In genomic region chr10:100508691-100509150, GRCh38 we compare ENCODE assay signal across 8 cellular contexts. TPM values are rescaled to one million over a fixed set of nuclear protein-coding genes. Genes with fewer than 3 reads are reported as not detected.
DNase-seq lines count a peak whose midpoint lies in the region; ATAC-seq and TF ChIP-seq lines count a peak whose summit lies in the region.

No MANE protein-coding gene starts in this region.

- H3K79me2 ChIP-seq in HCT116 (ENCODE audit: insufficient read depth, low read length): no peaks in the 10 kb centered on the region

- POLR2A ChIA-PET in HCT116 (lab: Charles Lee): interaction anchor here (1.5 kb wide), 1 partner anchor 27 kb away, joined by 4 read pairs; the partner anchor contains the start of gene HIF1AN

- H3K4me3 ChIP-seq in HCT116 (replicated peaks in 1 of 2; ENCODE audit: low read depth in 1 of 2, low read length in 2 of 2) (no peak overlapping the region), adrenal gland (no peak overlapping the region)

- H3K27me3 ChIP-seq in HCT116 (ENCODE audit: insufficient read depth, low read length) (no peaks in the 10 kb centered on the region), adrenal gland (no peaks in the 10 kb centered on the region)

- 47 to 58% (median 55%) methylated on average over 3 of the region's 3 CpGs for WGBS in adrenal gland, 4 donors

- DNase-seq in DMS 273 (lab: John Stamatoyannopoulos, UW; ENCODE audit: unreplicated experiment): peak; percentile 71
- no peak for DNase-seq in DMS 273 treated with DMSO at 0.1 percent for 48 hours (lab: John Stamatoyannopoulos, UW)
- peak; percentile 46 for DNase-seq in HCT116 (ENCODE audit: low read depth, low spot score)
- peak; percentile 92 for DNase-seq in OCI-M1 (lab: John Stamatoyannopoulos, UW)
- peak in 1 of 7 donors; percentile 14 for DNase-seq in adrenal gland
- peak; percentile 60 for DNase-seq in kidney tubule cell (ENCODE audit: low spot score)

- H4K20me1 ChIP-seq in HCT116 (ENCODE audit: insufficient read depth): no peaks in the 10 kb centered on the region

- no peaks in the 10 kb centered on the region for H3K9me3 ChIP-seq in HCT116 (ENCODE audit: control insufficient read depth in 1 of 2, insufficient read depth in 1 of 2, low read depth in 1 of 2, low read length in 2 of 2)
- H3K9me3 ChIP-seq in adrenal gland (replicated peaks in 1 of 3): no peaks in the 10 kb centered on the region

- intact Hi-C loops in HCT116 (cut with micrococcal nuclease): loop anchor here (1.0 to 2.0 kb wide), 4 partner anchors 74 to 370 kb away; no protein-coding TSS in a partner anchor
- intact Hi-C loops in adrenal gland (cut with DNase I): loop anchor here in 1 of 2 donors (5.0 kb wide), 1 partner anchor 71 kb away; no protein-coding TSS in a partner anchor

- H2AFZ ChIP-seq in HCT116 (ENCODE audit: low read depth, low read length, poor library complexity, severe bottlenecking): no peak overlapping the region

- no peak overlapping the region for H3K9ac ChIP-seq in HCT116 (ENCODE audit: low read length)

- no peaks in the 10 kb centered on the region for H3K9me2 ChIP-seq in HCT116 (ENCODE audit: insufficient read depth)

- H3K4me1 ChIP-seq in HCT116 (ENCODE audit: control insufficient read depth in 1 of 2, insufficient read depth in 2 of 2, low read length in 2 of 2): peaks cover 0 to 4% of the 10 kb centered on the region in 2 experiments; a peak in 1 of 4 replicates
- H3K4me1 ChIP-seq in adrenal gland (replicated peaks in 1 of 2): peaks cover 0 to 5% of the 10 kb centered on the region in 2 donors

- H3K4me2 ChIP-seq in HCT116 (ENCODE audit: low read length): no peak overlapping the region

- ATAC-seq in HCT116 (peak; percentile 96), GM19023 (IDR thresholded peaks at IDR 0.05; ENCODE audit: unreplicated experiment) (no peak), GM21528 (IDR thresholded peaks at IDR 0.05; ENCODE audit: low FRiP score, unreplicated experiment) (no peak)

- RAD21 ChIA-PET in HCT116 (lab: Charles Lee; ENCODE audit: low non-redundant PET in 1 of 2, low total read pairs in 2 of 2, uncharacterized antibody in 2 of 2, unreplicated experiment in 2 of 2): interaction anchor here (0.6 to 1.1 kb wide), 6 partner anchors 9 to 370 kb away, joined by 3 to 7 read pairs (median 4); partner anchors contain the start of gene SCD (in 1 of the 2)

- CTCF ChIA-PET in HCT116 (lab: Charles Lee): interaction anchor here (0.6 to 2.7 kb wide), 23 partner anchors 8 to 663 kb away, joined by 3 to 30 read pairs (median 4); partner anchors contain the start of genes HIF1AN and SCD

- H3K27ac ChIP-seq in HCT116 (ENCODE audit: low read depth, low read length): no peak overlapping the region
- H3K27ac ChIP-seq in adrenal gland: no peak overlapping the region

- peak; percentile 92 for TF ChIP-seq RAD21 in HCT116 (IDR thresholded peaks at IDR 0.05; ENCODE audit: low read depth)

- TF ChIP-seq CTCF in HCT116 (IDR thresholded peaks at IDR 0.05 in 2 of 3, conservative IDR thresholded peaks at IDR 0.05 in 1 of 3; ENCODE audit: borderline replicate concordance in 1 of 3, insufficient read depth in 1 of 3, low read depth in 2 of 3, low read length in 2 of 3) (peak; percentile 76 to 92 (median 91)), adrenal gland (IDR thresholded peaks at IDR 0.05) (peak; percentile 30 to 77 (median 60))

- no TSS peak for BruUV-seq in HCT116 (replicated peaks; lab: Mats Ljungman, UMichigan)

- H3K36me3 ChIP-seq in HCT116 (ENCODE audit: control insufficient read depth in 1 of 2, insufficient read depth in 2 of 2, low read length in 2 of 2) (peaks cover 24 to 36% of the 10 kb centered on the region in 2 experiments; a peak in 3 of 4 replicates), adrenal gland (replicated peaks in 1 of 2) (peaks cover 0 to 6% of the 10 kb centered on the region in 2 donors)

- no peak for TF ChIP-seq POLR2A in HCT116 (IDR thresholded peaks at IDR 0.05; ENCODE audit: borderline replicate concordance, extremely low read depth, insufficient read depth, insufficient read length)
- TF ChIP-seq POLR2A in adrenal gland (IDR thresholded peaks at IDR 0.05): no peak

TF ChIP-seq in HCT116, 20 proteins besides CTCF, POLR2A, EP300 and RAD21:
- no peak for TF ChIP-seq ZNF274 (IDR thresholded peaks at IDR 0.05; ENCODE audit: low read depth, low read length)
- no peak for TF ChIP-seq ZFX (IDR thresholded peaks at IDR 0.05)
- no peak for TF ChIP-seq ELF1 (IDR thresholded peaks at IDR 0.05; ENCODE audit: borderline replicate concordance, low read depth)
- TF ChIP-seq CEBPB (IDR thresholded peaks at IDR 0.05; ENCODE audit: low read depth): no peak
- no peak for TF ChIP-seq SRF (IDR thresholded peaks at IDR 0.05; ENCODE audit: low read depth)
- TF ChIP-seq ZBTB33 (IDR thresholded peaks at IDR 0.05; ENCODE audit: extremely low read depth, insufficient replicate concordance, low read length): no peak
- no peak for TF ChIP-seq JUND (IDR thresholded peaks at IDR 0.05)

RNA-seq across cellular contexts. Expression of gene SEC31B, which starts 10.9 kb away (rescaled TPM):
- 30.9 TPM for total RNA-seq in HCT116 (2021; ENCODE audit: unreplicated experiment)
- polyA plus RNA-seq in HCT116 (2012): 13.2 and 17.0 TPM in 2 replicates
- total RNA-seq in adrenal gland: 10 to 100 TPM in 3 of 8 donors, 1 to 10 TPM in 5; 2.9 to 85.1 (median 8.3) TPM
- 10 to 100 TPM in 2 of 3 donors, 1 to 10 TPM in 1; 2.8 to 41.8 (median 27.1) TPM for polyA plus RNA-seq in adrenal gland

RNA-seq across cellular contexts. Expression of gene NDUFB8, which starts 20.9 kb away (rescaled TPM):
- total RNA-seq in HCT116 (2021; ENCODE audit: unreplicated experiment): 243 TPM
- polyA plus RNA-seq in HCT116 (2012): 253 and 361 TPM in 2 replicates
- total RNA-seq in adrenal gland: 100 to 1,000 TPM; 181 to 392 (median 217) TPM
- polyA plus RNA-seq in adrenal gland: 100 to 1,000 TPM; 203 to 689 (median 334) TPM

RNA-seq across cellular contexts. Expression of gene HIF1AN, which starts 27.0 kb away (rescaled TPM):
- 67.2 TPM for total RNA-seq in HCT116 (2021; ENCODE audit: unreplicated experiment)
- 22.0 and 30.5 TPM in 2 replicates for polyA plus RNA-seq in HCT116 (2012)
- 10 to 100 TPM; 10.0 to 46.4 (median 27.4) TPM for total RNA-seq in adrenal gland
- polyA plus RNA-seq in adrenal gland: 10 to 100 TPM in 1 of 3 donors, 1 to 10 TPM in 2; 6.7 to 43.0 (median 10.0) TPM

RNA-seq across cellular contexts. Expression of gene WNT8B, which starts 45.9 kb away (rescaled TPM):
- total RNA-seq in HCT116 (2021; ENCODE audit: unreplicated experiment) (not detected), adrenal gland (under 1 TPM in 3 of 8 donors, not detected in 5; 0.53 to 0.67 (median 0.55) TPM)
- 0.35 and 0.49 TPM in 2 replicates for polyA plus RNA-seq in HCT116 (2012)
- polyA plus RNA-seq in adrenal gland: under 1 TPM; 0.03 to 0.97 (median 0.32) TPM
